In genomic region chr2:38260469-38260868, GRCh38 we compare ENCODE assay signal across 13 cellular contexts.
DNase-seq lines count a peak whose midpoint lies in the region; ATAC-seq and TF ChIP-seq lines count a peak whose summit lies in the region.
"Had no signal": no experiment of that assay in that cellular context is flagged by ENCODE, and none has a peak within 500 bp of the region (broad histone marks: within the 10 kb centered on the region; RNA-seq: fewer than 3 reads in every experiment).

No MANE protein-coding gene starts in this region.

- H3K4me3 Mint-ChIP-seq in CD4-positive, CD25-positive, alpha-beta regulatory T cell, result peak overlapping the region in 3 of 4 donors; percentile 63 to 79 (median 75)
- no peak overlapping the region for H3K4me3 Mint-ChIP-seq in neural progenitor cell
- H3K4me3 Mint-ChIP-seq: immature natural killer cell had no signal

- intact Hi-C loops in Panc1 (cut with micrococcal nuclease; ENCODE audit: unreplicated experiment), result no loop called here

- H3K9me3 Mint-ChIP-seq in CD4-positive, CD25-positive, alpha-beta regulatory T cell, result peaks cover 0 to 4% (median under 1%) of the 10 kb centered on the region in 7 donors
- no peaks in the 10 kb centered on the region for H3K9me3 Mint-ChIP-seq in neural progenitor cell
- H3K9me3 Mint-ChIP-seq: immature natural killer cell had no signal

- no peak for ATAC-seq in CD4-positive, CD25-positive, alpha-beta regulatory T cell (ENCODE audit: low read depth in 2 of 2)
- ATAC-seq in Panc1 (peak; percentile 75), GM18502 (IDR thresholded peaks at IDR 0.05; ENCODE audit: poor library complexity, unreplicated experiment) (no peak), HG02642 (IDR thresholded peaks at IDR 0.05; ENCODE audit: poor library complexity, unreplicated experiment) (no peak)

- H3K27me3 Mint-ChIP-seq in CD4-positive, CD25-positive, alpha-beta regulatory T cell, result peaks cover 37% of the 10 kb centered on the region
- H3K27me3 Mint-ChIP-seq in neural progenitor cell (ENCODE audit: insufficient read depth, low read depth), result peaks cover 10% of the 10 kb centered on the region

- H3K4me3 ChIP-seq in CD4-positive, CD25-positive, alpha-beta regulatory T cell (ENCODE audit: low read depth, low read length), result peak overlapping the region; percentile 37
- H3K4me3 ChIP-seq in Panc1 (ENCODE audit: low read depth in 2 of 2, low read length in 2 of 2) (peak overlapping the region; percentile 29 to 58), neural progenitor cell (no peak overlapping the region)

- H3K36me3 Mint-ChIP-seq in CD4-positive, CD25-positive, alpha-beta regulatory T cell, result no peaks in the 10 kb centered on the region
- no peaks in the 10 kb centered on the region for H3K36me3 Mint-ChIP-seq in neural progenitor cell
- H3K36me3 Mint-ChIP-seq: immature natural killer cell had no signal

- no peak for DNase-seq in CD4-positive, CD25-positive, alpha-beta regulatory T cell
- peak; percentile 22 for DNase-seq in GM10266 (ENCODE audit: extremely low spot score)
- DNase-seq in Panc1 (ENCODE audit: low read depth, low spot score), result no peak
- DNase-seq in neural progenitor cell (ENCODE audit: low spot score), result no peak
- DNase-seq in HCEC 1CT, result no peak
- DNase-seq: COR-L47; effector CD8-positive, alpha-beta T cell; GOT3; immature natural killer cell; NCI-H1105 treated with DMSO at 0.1 percent for 48 hours; NCI-H510A treated with DMSO at 0.1 percent for 48 hours had no signal

- POLR2A ChIA-PET in Panc1 (lab: Charles Lee), result no interaction called here

- no peaks in the 10 kb centered on the region for H3K4me1 ChIP-seq in CD4-positive, CD25-positive, alpha-beta regulatory T cell (ENCODE audit: control insufficient read depth, insufficient read depth, low read length, poor library complexity, severe bottlenecking)
- H3K4me1 ChIP-seq in Panc1 (ENCODE audit: control insufficient read depth, insufficient read depth, low read length), result peaks cover 3% of the 10 kb centered on the region; the same call in 1 of the 2 replicates
- peaks cover 21% of the 10 kb centered on the region for H3K4me1 ChIP-seq in neural progenitor cell

- H3K9me3 ChIP-seq in CD4-positive, CD25-positive, alpha-beta regulatory T cell (ENCODE audit: control insufficient read depth in 2 of 2, low read length in 2 of 2), result no peaks in the 10 kb centered on the region
- H3K9me3 ChIP-seq in Panc1 (ENCODE audit: control insufficient read depth, insufficient read depth, low read depth, low read length) (no peaks in the 10 kb centered on the region), neural progenitor cell (ENCODE audit: low read depth) (no peaks in the 10 kb centered on the region)

- in situ Hi-C loops in Panc1 (cut with HindIII; ENCODE audit: low pct_unique_long_range_greater_than_20kb, low sequenced_read_pairs), result no loop called here

- BruUV-seq in Panc1 (replicated peaks; lab: Mats Ljungman, UMichigan), result no TSS peak

- TF ChIP-seq CTCF in GM10266 (IDR thresholded peaks at IDR 0.05; ENCODE audit: control insufficient read depth, insufficient read depth, low read depth, missing control alignments) (peak; percentile 19), Panc1 (IDR thresholded peaks at IDR 0.05) (peak; percentile 31), neural progenitor cell (IDR thresholded peaks at IDR 0.05) (no peak)

- CTCF ChIA-PET in Panc1 (lab: Charles Lee), result interaction anchor here (0.5 kb wide), 1 partner anchor 640 kb away, joined by 4 read pairs; no protein-coding TSS in a partner anchor

- no peaks in the 10 kb centered on the region for H3K79me2 ChIP-seq in neural progenitor cell (ENCODE audit: low read depth)

- peaks cover 7% of the 10 kb centered on the region for H3F3A ChIP-seq in neural progenitor cell (ENCODE audit: low read depth)

- no peaks in the 10 kb centered on the region for H4K20me1 ChIP-seq in neural progenitor cell (ENCODE audit: low read depth)

- no peak overlapping the region for H2AFZ ChIP-seq in neural progenitor cell (replicated peaks)

- no peak overlapping the region for H3K27ac Mint-ChIP-seq in CD4-positive, CD25-positive, alpha-beta regulatory T cell
- H3K27ac Mint-ChIP-seq in neural progenitor cell, result peak overlapping the region; percentile 62
- H3K27ac Mint-ChIP-seq: immature natural killer cell had no signal

- H3K4me1 Mint-ChIP-seq in CD4-positive, CD25-positive, alpha-beta regulatory T cell, result peaks cover 0 to 17% (median 4%) of the 10 kb centered on the region in 4 donors
- H3K4me1 Mint-ChIP-seq in neural progenitor cell, result peaks cover 28% of the 10 kb centered on the region
- H3K4me1 Mint-ChIP-seq: immature natural killer cell had no signal

- no peak overlapping the region for H3K9ac ChIP-seq in neural progenitor cell

- H3K27ac ChIP-seq in CD4-positive, CD25-positive, alpha-beta regulatory T cell (ENCODE audit: insufficient read depth, low read length, poor library complexity, severe bottlenecking), result no peak overlapping the region
- H3K27ac ChIP-seq in Panc1 (ENCODE audit: low read length) (peak overlapping the region; percentile 35; the same call in 1 of the 2 replicates), neural progenitor cell (no peak overlapping the region)

- H3K27me3 ChIP-seq in CD4-positive, CD25-positive, alpha-beta regulatory T cell (ENCODE audit: control insufficient read depth, insufficient read depth, low read length), result peaks cover 6% of the 10 kb centered on the region
- H3K27me3 ChIP-seq in Panc1 (ENCODE audit: control insufficient read depth, insufficient read depth, low read length) (no peaks in the 10 kb centered on the region), neural progenitor cell (no peaks in the 10 kb centered on the region)

- H3K4me2 ChIP-seq in neural progenitor cell, result no peak overlapping the region

- no peaks in the 10 kb centered on the region for H3K36me3 ChIP-seq in CD4-positive, CD25-positive, alpha-beta regulatory T cell (ENCODE audit: control insufficient read depth, insufficient read depth, low read length)
- no peaks in the 10 kb centered on the region for H3K36me3 ChIP-seq in Panc1 (ENCODE audit: control insufficient read depth, insufficient read depth, low read length)
- H3K36me3 ChIP-seq in neural progenitor cell, result no peaks in the 10 kb centered on the region
